15 cellular contexts compared by ENCODE assay signal in the genomic region with DNA sequence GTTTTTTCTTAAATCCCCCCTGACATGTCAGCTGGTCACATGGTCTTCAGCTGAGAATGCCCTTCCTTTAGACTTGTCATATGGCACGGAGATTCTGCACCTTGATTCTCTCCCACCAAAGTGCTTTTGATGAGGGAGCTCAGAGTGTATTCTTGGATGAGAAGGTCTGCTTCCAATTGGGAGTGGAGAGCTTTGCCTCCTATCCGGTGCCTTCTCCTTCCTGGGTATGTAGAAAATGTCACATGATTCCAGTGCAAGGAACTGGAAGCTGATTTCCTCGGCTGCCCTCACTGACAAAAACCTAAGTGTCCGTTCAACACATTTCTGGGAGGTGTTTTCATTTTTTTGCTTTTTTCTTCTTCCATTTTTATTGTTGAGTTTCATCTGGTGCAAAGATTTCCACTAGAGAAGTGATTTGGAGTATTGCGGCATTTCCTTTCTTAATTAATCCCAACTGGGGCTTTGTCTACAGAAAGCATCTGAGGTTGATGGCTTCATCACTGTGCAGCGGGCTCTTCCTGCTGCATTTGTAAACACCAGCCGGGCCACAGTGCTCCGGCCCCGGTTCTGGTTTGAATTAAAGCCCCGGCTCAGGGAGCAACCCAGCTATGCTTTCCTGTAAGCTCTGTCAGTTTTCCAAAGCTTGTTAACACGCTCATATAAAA.
A peak's percentile ranks its signal among the peaks of the same experiment; 100 is the strongest.
DNase-seq lines count a peak whose midpoint lies in the region; TF ChIP-seq lines count a peak whose summit lies in the region.
"Had no signal": no experiment of that assay in that cellular context is flagged by ENCODE, and none has a peak within 500 bp of the region (broad histone marks: within the 10 kb centered on the region; RNA-seq: fewer than 3 reads in every experiment).

No MANE protein-coding gene starts in this region.

- no peaks in the 10 kb centered on the region for H3K36me3 Mint-ChIP-seq in neural progenitor cell
- no peaks in the 10 kb centered on the region for H3K36me3 Mint-ChIP-seq in CD4-positive, alpha-beta memory T cell

- CTCF ChIA-PET in CD4-positive, alpha-beta memory T cell (lab: Charles Lee; ENCODE audit: partially characterized antibody): no interaction called here

- H3K4me1 ChIP-seq in colonic mucosa: no peaks in the 10 kb centered on the region
- peaks cover 28% of the 10 kb centered on the region for H3K4me1 ChIP-seq in neural progenitor cell
- H3K4me1 ChIP-seq in CD4-positive, alpha-beta memory T cell (ENCODE audit: insufficient read depth, low read length): no peaks in the 10 kb centered on the region
- H3K4me1 ChIP-seq: spleen had no signal

- peak overlapping the region; percentile 35 for H2AFZ ChIP-seq in neural progenitor cell (replicated peaks)

- peaks cover 20% of the 10 kb centered on the region for H3K27me3 Mint-ChIP-seq in neural progenitor cell (ENCODE audit: insufficient read depth, low read depth)
- peaks cover 4 to 11% of the 10 kb centered on the region in 2 donors for H3K27me3 Mint-ChIP-seq in CD4-positive, alpha-beta memory T cell

- DNase-seq in AG09309 (ENCODE audit: low read depth) (no peak), NB4 (ENCODE audit: low read depth) (no peak), colonic mucosa (no peak), neural progenitor cell (ENCODE audit: low spot score) (no peak), iPS-NIHi11 (ENCODE audit: low spot score) (no peak), SKM-1 treated with dmso at 0.1 percent for 144 hours (lab: John Stamatoyannopoulos, UW; ENCODE audit: unreplicated experiment) (no peak), GM20000 (ENCODE audit: low spot score) (no peak)
- DNase-seq in CD4-positive, alpha-beta memory T cell: no peak
- DNase-seq: activated CD8-positive, alpha-beta T cell treated with anti-CD3 and anti-CD28 coated beads, Interleukin-2, amount 10 ng/mL, durations not matched to agents 7 days and 5 days; NCI-H2029; NCI-H82; SHP77 treated with DMSO at 0.1 percent for 48 hours; spleen had no signal

- TF ChIP-seq CTCF in AG09309 (IDR thresholded peaks at IDR 0.05; ENCODE audit: control insufficient read depth, insufficient read depth, low read depth, low read length, missing control alignments) (no peak), NB4 (IDR thresholded peaks at IDR 0.05; ENCODE audit: low read depth, low read length) (no peak), colonic mucosa (IDR thresholded peaks at IDR 0.05) (no peak), neural progenitor cell (IDR thresholded peaks at IDR 0.05) (no peak), GM20000 (IDR thresholded peaks at IDR 0.05; ENCODE audit: extremely low read depth, missing control alignments) (no peak)

- peaks cover 2% of the 10 kb centered on the region for H3K9me3 Mint-ChIP-seq in neural progenitor cell
- peaks cover 0 to 11% (median 4%) of the 10 kb centered on the region in 8 donors for H3K9me3 Mint-ChIP-seq in CD4-positive, alpha-beta memory T cell

- H3K9ac ChIP-seq in colonic mucosa (ENCODE audit: low read depth in 2 of 2, low read length in 2 of 2): no peak overlapping the region
- no peak overlapping the region for H3K9ac ChIP-seq in neural progenitor cell

- H3K9me3 ChIP-seq in colonic mucosa: no peaks in the 10 kb centered on the region
- H3K9me3 ChIP-seq in neural progenitor cell (ENCODE audit: low read depth): no peaks in the 10 kb centered on the region
- H3K9me3 ChIP-seq in CD4-positive, alpha-beta memory T cell (ENCODE audit: control insufficient read depth in 1 of 2, low read length in 2 of 2): no peaks in the 10 kb centered on the region
- H3K9me3 ChIP-seq: spleen had no signal

- peak overlapping the region; percentile 17 for H3K27ac ChIP-seq in colonic mucosa
- H3K27ac ChIP-seq in neural progenitor cell: no peak overlapping the region
- no peak overlapping the region for H3K27ac ChIP-seq in CD4-positive, alpha-beta memory T cell (ENCODE audit: low read depth, low read length)
- H3K27ac ChIP-seq: spleen had no signal

- H3K4me3 ChIP-seq in AG09309 (ENCODE audit: control insufficient read depth, low read depth, low read length): peak overlapping the region; percentile 38
- H3K4me3 ChIP-seq in NB4 (ENCODE audit: low read depth, low read length): peak overlapping the region; percentile 79
- H3K4me3 ChIP-seq in colonic mucosa: no peak overlapping the region
- H3K4me3 ChIP-seq in neural progenitor cell: no peak overlapping the region
- no peak overlapping the region for H3K4me3 ChIP-seq in CD4-positive, alpha-beta memory T cell (ENCODE audit: low read length in 2 of 2)
- H3K4me3 ChIP-seq: spleen had no signal

- H3F3A ChIP-seq in neural progenitor cell (ENCODE audit: low read depth): no peaks in the 10 kb centered on the region

- intact Hi-C loops in colonic mucosa (cut with DNase I): no loop called here
- intact Hi-C loops in CD4-positive, alpha-beta memory T cell (cut with micrococcal nuclease): no loop called here

- POLR2A ChIA-PET in CD4-positive, alpha-beta memory T cell (lab: Charles Lee; ENCODE audit: partially characterized antibody): no interaction called here

- H4K20me1 ChIP-seq in neural progenitor cell (ENCODE audit: low read depth): no peaks in the 10 kb centered on the region

- H3K27me3 ChIP-seq in colonic mucosa: no peaks in the 10 kb centered on the region
- H3K27me3 ChIP-seq in neural progenitor cell: no peaks in the 10 kb centered on the region
- no peaks in the 10 kb centered on the region for H3K27me3 ChIP-seq in CD4-positive, alpha-beta memory T cell (ENCODE audit: insufficient read depth, low read length)

- no peak overlapping the region for H3K4me3 Mint-ChIP-seq in neural progenitor cell
- no peak overlapping the region for H3K4me3 Mint-ChIP-seq in CD4-positive, alpha-beta memory T cell
- H3K4me3 Mint-ChIP-seq: activated CD8-positive, alpha-beta T cell treated with anti-CD3 and anti-CD28 coated beads, Interleukin-2, amount 10 ng/mL, durations not matched to agents 7 days and 5 days; B cell; stimulated activated naive CD8-positive, alpha-beta T cell treated with anti-CD3 and anti-CD28 coated beads, Interleukin-15, Interleukin-2, amounts not matched to agents 100 ng/mL and 50 ng/mL, for 24 hours had no signal

- TF ChIP-seq POLR2A in NB4 (IDR thresholded peaks at IDR 0.05; ENCODE audit: extremely low read depth, insufficient read length): no peak

- no peak overlapping the region for H3K4me2 ChIP-seq in neural progenitor cell

- H3K79me2 ChIP-seq in neural progenitor cell (ENCODE audit: low read depth): no peaks in the 10 kb centered on the region

- H3K36me3 ChIP-seq in colonic mucosa (no peaks in the 10 kb centered on the region), neural progenitor cell (no peaks in the 10 kb centered on the region)
- no peaks in the 10 kb centered on the region for H3K36me3 ChIP-seq in CD4-positive, alpha-beta memory T cell (ENCODE audit: insufficient read depth, low read length)
- H3K36me3 ChIP-seq: spleen had no signal

- H3K4me1 Mint-ChIP-seq in neural progenitor cell: peaks cover 41% of the 10 kb centered on the region
- H3K4me1 Mint-ChIP-seq in CD4-positive, alpha-beta memory T cell: peaks cover 0 to 1% (median 0%) of the 10 kb centered on the region in 4 donors
- H3K4me1 Mint-ChIP-seq: B cell had no signal

- H3K27ac Mint-ChIP-seq in neural progenitor cell: peak overlapping the region; percentile 3
- no peak overlapping the region for H3K27ac Mint-ChIP-seq in CD4-positive, alpha-beta memory T cell
- H3K27ac Mint-ChIP-seq: activated CD8-positive, alpha-beta T cell treated with anti-CD3 and anti-CD28 coated beads, Interleukin-2, amount 10 ng/mL, durations not matched to agents 7 days and 5 days; B cell; stimulated activated naive CD8-positive, alpha-beta T cell treated with anti-CD3 and anti-CD28 coated beads, Interleukin-15, Interleukin-2, amounts not matched to agents 100 ng/mL and 50 ng/mL, for 24 hours had no signal

Comparison
In these comparisons a context has a peak if more than half of its experiments do, and no peak if none do; other contexts are left out.
1. H3K4me3 ChIP-seq: peak in AG09309 (single experiment) and NB4 (single experiment); none in colonic mucosa (single experiment), neural progenitor cell (single experiment) and CD4-positive, alpha-beta memory T cell (0 of 2).